Comparison of ENCODE assay signal across 30 cellular contexts in genomic region chrX:152876931-152877840, GRCh38.
"Had no signal": no experiment of that assay in that cellular context is flagged by ENCODE, and none has a peak within 500 bp of the region (broad histone marks: within the 10 kb centered on the region; RNA-seq: fewer than 3 reads in every experiment).

No MANE protein-coding gene starts in this region.

- H3K4me2 ChIP-seq: smooth muscle cell had no signal

- H3K9me3 Mint-ChIP-seq: activated CD4-positive, alpha-beta T cell treated with anti-CD3 and anti-CD28 coated beads, Interleukin-2, amount 10 ng/mL, durations not matched to agents 7 days and 5 days; activated CD8-positive, alpha-beta T cell treated with anti-CD3 and anti-CD28 coated beads for 36 hours; activated naive CD8-positive, alpha-beta T cell treated with anti-CD3 and anti-CD28 coated beads, Interleukin-2, amount 50 U/mL, for 24 hours; central memory CD8-positive, alpha-beta T cell; memory B cell had no signal

- H3K4me1 ChIP-seq: colonic mucosa, sigmoid colon, upper lobe of left lung had no signal

- DNase-seq: activated CD4-positive, alpha-beta T cell treated with anti-CD3 and anti-CD28 coated beads, Interleukin-2, amount 10 ng/mL, durations not matched to agents 7 days and 5 days; activated CD4-positive, CD25-positive, alpha-beta regulatory T cell treated with anti-CD3 and anti-CD28 coated beads, Interleukin-2, amount 50 U/mL, for 72 hours; activated CD8-positive, alpha-beta memory T cell treated with anti-CD3 and anti-CD28 coated beads, Interleukin-2, amount 10 ng/mL, durations not matched to agents 7 days and 5 days; activated CD8-positive, alpha-beta T cell treated with anti-CD3 and anti-CD28 coated beads for 36 hours; activated effector memory CD4-positive, alpha-beta T cell treated with anti-CD3 and anti-CD28 coated beads, Interleukin-2, amount 50 U/mL, for 16 hours; activated naive CD4-positive, alpha-beta T cell treated with anti-CD3 and anti-CD28 coated beads, Interleukin-2, amount 50 U/mL, for 16 hours; activated naive CD8-positive, alpha-beta T cell treated with anti-CD3 and anti-CD28 coated beads, Interleukin-2, amount 50 U/mL, for 24 hours; activated T-cell treated with anti-CD3 and anti-CD28 coated beads for 4 hours; brain microvascular endothelial cell; colonic mucosa; hippocampal formation; left ventricle myocardium superior; nephron progenitor cell; nucleus accumbens; posterior cingulate gyrus; sigmoid colon; stimulated activated CD4-positive, alpha-beta T cell treated with anti-CD3 and anti-CD28 coated beads, Interleukin-15, amount 100 ng/mL, for 24 hours; stimulated activated CD4-positive, alpha-beta T cell treated with anti-CD3 and anti-CD28 coated beads, Interleukin-2, amount 100 ng/mL, for 48 hours; stimulated activated CD8-positive, alpha-beta memory T cell treated with anti-CD3 and anti-CD28 coated beads, Interleukin-4, amount 100 ng/mL, for 48 hours; stimulated activated naive CD4-positive, alpha-beta T cell; T-helper 1 cell; upper lobe of left lung; WERI-Rb-1 had no signal

- FAIRE-seq: frontal cortex, TTC549 had no signal

- ATAC-seq: activated CD8-positive, alpha-beta memory T cell treated with anti-CD3 and anti-CD28 coated beads, Interleukin-2, amount 10 ng/mL, durations not matched to agents 7 days and 5 days; activated CD8-positive, alpha-beta T cell treated with anti-CD3 and anti-CD28 coated beads for 36 hours; activated naive CD8-positive, alpha-beta T cell treated with anti-CD3 and anti-CD28 coated beads, Interleukin-2, amount 50 U/mL, for 24 hours; left ventricle myocardium superior; mucosa of descending colon had no signal

- H3K27me3 Mint-ChIP-seq: activated CD4-positive, alpha-beta T cell treated with anti-CD3 and anti-CD28 coated beads, Interleukin-2, amount 10 ng/mL, durations not matched to agents 7 days and 5 days; activated CD8-positive, alpha-beta memory T cell treated with anti-CD3 and anti-CD28 coated beads, Interleukin-2, amount 10 ng/mL, durations not matched to agents 7 days and 5 days; activated CD8-positive, alpha-beta T cell treated with anti-CD3 and anti-CD28 coated beads for 36 hours; activated naive CD8-positive, alpha-beta T cell treated with anti-CD3 and anti-CD28 coated beads, Interleukin-2, amount 50 U/mL, for 24 hours had no signal

- H3K9me3 ChIP-seq: colonic mucosa, mucosa of descending colon, sigmoid colon, thoracic aorta, upper lobe of left lung had no signal

- H3K27me3 ChIP-seq: brain microvascular endothelial cell, colonic mucosa, sigmoid colon, upper lobe of left lung had no signal

- H3K36me3 ChIP-seq: brain microvascular endothelial cell, colonic mucosa, sigmoid colon, thoracic aorta, upper lobe of left lung, WERI-Rb-1 had no signal

- H3K36me3 Mint-ChIP-seq: activated CD8-positive, alpha-beta memory T cell treated with anti-CD3 and anti-CD28 coated beads, Interleukin-2, amount 10 ng/mL, durations not matched to agents 7 days and 5 days; memory B cell had no signal

- H3K27ac Mint-ChIP-seq: activated CD4-positive, alpha-beta T cell treated with anti-CD3 and anti-CD28 coated beads, Interleukin-2, amount 10 ng/mL, durations not matched to agents 7 days and 5 days; activated CD8-positive, alpha-beta memory T cell treated with anti-CD3 and anti-CD28 coated beads, Interleukin-2, amount 10 ng/mL, durations not matched to agents 7 days and 5 days; activated CD8-positive, alpha-beta T cell treated with anti-CD3 and anti-CD28 coated beads for 36 hours; activated naive CD8-positive, alpha-beta T cell treated with anti-CD3 and anti-CD28 coated beads, Interleukin-2, amount 50 U/mL, for 24 hours; memory B cell; nephron progenitor cell had no signal

- H3K27ac ChIP-seq: brain microvascular endothelial cell, colonic mucosa, sigmoid colon, thoracic aorta, upper lobe of left lung, WERI-Rb-1 had no signal

- H3K4me3 ChIP-seq: colonic mucosa, mucosa of descending colon, sigmoid colon, smooth muscle cell, thoracic aorta, upper lobe of left lung had no signal

- H3K4me3 Mint-ChIP-seq: activated CD4-positive, alpha-beta T cell treated with anti-CD3 and anti-CD28 coated beads, Interleukin-2, amount 10 ng/mL, durations not matched to agents 7 days and 5 days; activated CD8-positive, alpha-beta memory T cell treated with anti-CD3 and anti-CD28 coated beads, Interleukin-2, amount 10 ng/mL, durations not matched to agents 7 days and 5 days; activated CD8-positive, alpha-beta T cell treated with anti-CD3 and anti-CD28 coated beads for 36 hours; activated naive CD8-positive, alpha-beta T cell treated with anti-CD3 and anti-CD28 coated beads, Interleukin-2, amount 50 U/mL, for 24 hours; central memory CD8-positive, alpha-beta T cell; memory B cell; nephron progenitor cell had no signal
